In genomic region chr5:137649228-137649890, GRCh38 we compare ENCODE assay signal across 13 cellular contexts.
DNase-seq lines count a peak whose midpoint lies in the region; ATAC-seq and TF ChIP-seq lines count a peak whose summit lies in the region.
"Had no signal": no experiment of that assay in that cellular context is flagged by ENCODE, and none has a peak within 500 bp of the region (broad histone marks: within the 10 kb centered on the region; RNA-seq: fewer than 3 reads in every experiment).

No MANE protein-coding gene starts in this region.

- no peak overlapping the region for H3K27ac Mint-ChIP-seq in activated CD4-positive, alpha-beta T cell treated with anti-CD3 and anti-CD28 coated beads, Interleukin-2, amount 10 ng/mL, durations not matched to agents 24 days and 14 days
- peak overlapping the region; percentile 72 to 95 (median 85) for H3K27ac Mint-ChIP-seq in brain
- H3K27ac Mint-ChIP-seq in activated CD8-positive, alpha-beta memory T cell treated with anti-CD3 and anti-CD28 coated beads, Interleukin-2, amount 10 ng/mL, durations not matched to agents 7 days and 5 days: no peak overlapping the region
- H3K27ac Mint-ChIP-seq: activated CD8-positive, alpha-beta T cell treated with anti-CD3 and anti-CD28 coated beads for 36 hours; activated naive CD8-positive, alpha-beta T cell treated with anti-CD3 and anti-CD28 coated beads, Interleukin-2, amount 50 U/mL, for 24 hours; memory B cell had no signal

- no peaks in the 10 kb centered on the region for H3K27me3 Mint-ChIP-seq in activated CD4-positive, alpha-beta T cell treated with anti-CD3 and anti-CD28 coated beads, Interleukin-2, amount 10 ng/mL, durations not matched to agents 24 days and 14 days
- H3K27me3 Mint-ChIP-seq in brain: peaks cover 3% of the 10 kb centered on the region
- no peaks in the 10 kb centered on the region for H3K27me3 Mint-ChIP-seq in activated CD8-positive, alpha-beta memory T cell treated with anti-CD3 and anti-CD28 coated beads, Interleukin-2, amount 10 ng/mL, durations not matched to agents 7 days and 5 days
- H3K27me3 Mint-ChIP-seq: activated CD8-positive, alpha-beta T cell treated with anti-CD3 and anti-CD28 coated beads for 36 hours; activated naive CD8-positive, alpha-beta T cell treated with anti-CD3 and anti-CD28 coated beads, Interleukin-2, amount 50 U/mL, for 24 hours; memory B cell had no signal

- no peaks in the 10 kb centered on the region for H3K4me1 Mint-ChIP-seq in activated CD4-positive, alpha-beta T cell treated with anti-CD3 and anti-CD28 coated beads, Interleukin-2, amount 10 ng/mL, durations not matched to agents 24 days and 14 days
- peaks cover 38% of the 10 kb centered on the region for H3K4me1 Mint-ChIP-seq in brain
- H3K4me1 Mint-ChIP-seq in activated CD8-positive, alpha-beta memory T cell treated with anti-CD3 and anti-CD28 coated beads, Interleukin-2, amount 10 ng/mL, durations not matched to agents 7 days and 5 days: no peaks in the 10 kb centered on the region
- H3K4me1 Mint-ChIP-seq: activated naive CD8-positive, alpha-beta T cell treated with anti-CD3 and anti-CD28 coated beads, Interleukin-2, amount 50 U/mL, for 24 hours; memory B cell had no signal

- intact Hi-C loops in activated CD4-positive, alpha-beta T cell treated with anti-CD3 and anti-CD28 coated beads, Interleukin-2, amount 10 ng/mL, durations not matched to agents 24 days and 14 days (cut with micrococcal nuclease): no loop called here
- intact Hi-C loops in left ventricle myocardium superior (cut with micrococcal nuclease): no loop called here

- H3K9me3 Mint-ChIP-seq in activated CD4-positive, alpha-beta T cell treated with anti-CD3 and anti-CD28 coated beads, Interleukin-2, amount 10 ng/mL, durations not matched to agents 24 days and 14 days: no peaks in the 10 kb centered on the region
- peaks cover 17 to 23% (median 20%) of the 10 kb centered on the region in 5 experiments for H3K9me3 Mint-ChIP-seq in brain
- no peaks in the 10 kb centered on the region for H3K9me3 Mint-ChIP-seq in activated CD8-positive, alpha-beta memory T cell treated with anti-CD3 and anti-CD28 coated beads, Interleukin-2, amount 10 ng/mL, durations not matched to agents 7 days and 5 days (ENCODE audit: low read depth)
- H3K9me3 Mint-ChIP-seq: activated naive CD8-positive, alpha-beta T cell treated with anti-CD3 and anti-CD28 coated beads, Interleukin-2, amount 50 U/mL, for 24 hours had no signal

- peak; percentile 84 for ATAC-seq in left ventricle myocardium superior
- no peak for ATAC-seq in activated CD8-positive, alpha-beta memory T cell treated with anti-CD3 and anti-CD28 coated beads, Interleukin-2, amount 10 ng/mL, durations not matched to agents 7 days and 5 days
- ATAC-seq: activated CD8-positive, alpha-beta T cell treated with anti-CD3 and anti-CD28 coated beads for 36 hours; activated naive CD8-positive, alpha-beta T cell treated with anti-CD3 and anti-CD28 coated beads, Interleukin-2, amount 50 U/mL, for 24 hours had no signal

- peak; percentile 19 for DNase-seq in activated CD4-positive, alpha-beta T cell treated with anti-CD3 and anti-CD28 coated beads, Interleukin-2, amount 10 ng/mL, durations not matched to agents 24 days and 14 days
- DNase-seq in activated CD4-positive, alpha-beta T cell treated with anti-CD3 and anti-CD28 coated beads for 48 hours: no peak
- DNase-seq in left ventricle myocardium superior (no peak), RPMI8226 (no peak), hippocampal formation (lab: John Stamatoyannopoulos, UW) (no peak), SW480 (ENCODE audit: low spot score) (no peak)
- DNase-seq in activated CD8-positive, alpha-beta memory T cell treated with anti-CD3 and anti-CD28 coated beads, Interleukin-2, amount 10 ng/mL, durations not matched to agents 7 days and 5 days: no peak
- DNase-seq: activated CD8-positive, alpha-beta T cell treated with anti-CD3 and anti-CD28 coated beads for 36 hours; activated naive CD8-positive, alpha-beta T cell treated with anti-CD3 and anti-CD28 coated beads, Interleukin-2, amount 50 U/mL, for 24 hours; NCI-H187; SJCRH30 had no signal

- no peak overlapping the region for H3K4me3 Mint-ChIP-seq in activated CD4-positive, alpha-beta T cell treated with anti-CD3 and anti-CD28 coated beads, Interleukin-2, amount 10 ng/mL, durations not matched to agents 24 days and 14 days
- peak overlapping the region in 2 of 5 experiments; percentile 36 to 38 for H3K4me3 Mint-ChIP-seq in brain
- H3K4me3 Mint-ChIP-seq in activated CD8-positive, alpha-beta memory T cell treated with anti-CD3 and anti-CD28 coated beads, Interleukin-2, amount 10 ng/mL, durations not matched to agents 7 days and 5 days: no peak overlapping the region
- H3K4me3 Mint-ChIP-seq: activated CD8-positive, alpha-beta T cell treated with anti-CD3 and anti-CD28 coated beads for 36 hours; activated naive CD8-positive, alpha-beta T cell treated with anti-CD3 and anti-CD28 coated beads, Interleukin-2, amount 50 U/mL, for 24 hours; memory B cell had no signal

- no peak for TF ChIP-seq CTCF in brain (conservative IDR thresholded peaks at IDR 0.05)

- no peaks in the 10 kb centered on the region for H3K36me3 Mint-ChIP-seq in activated CD4-positive, alpha-beta T cell treated with anti-CD3 and anti-CD28 coated beads, Interleukin-2, amount 10 ng/mL, durations not matched to agents 24 days and 14 days (ENCODE audit: low read depth)
- H3K36me3 Mint-ChIP-seq in brain: peaks cover 42% of the 10 kb centered on the region
- H3K36me3 Mint-ChIP-seq in activated CD8-positive, alpha-beta memory T cell treated with anti-CD3 and anti-CD28 coated beads, Interleukin-2, amount 10 ng/mL, durations not matched to agents 7 days and 5 days: no peaks in the 10 kb centered on the region

- CTCF ChIA-PET in activated CD8-positive, alpha-beta memory T cell treated with anti-CD3 and anti-CD28 coated beads, Interleukin-2, amount 10 ng/mL, durations not matched to agents 7 days and 5 days (lab: Charles Lee): interaction anchor here (0.9 kb wide), 1 partner anchor 93 kb away, joined by 3 read pairs; no protein-coding TSS in a partner anchor

Comparison
In these comparisons a context has a peak if more than half of its experiments do, and no peak if none do; other contexts are left out.
1. H3K27ac Mint-ChIP-seq: peak in brain (5 of 5); none in activated CD4-positive, alpha-beta T cell treated with anti-CD3 and anti-CD28 coated beads, Interleukin-2, amount 10 ng/mL, durations not matched to agents 24 days and 14 days (single experiment) and activated CD8-positive, alpha-beta memory T cell treated with anti-CD3 and anti-CD28 coated beads, Interleukin-2, amount 10 ng/mL, durations not matched to agents 7 days and 5 days (single experiment).